17 cellular contexts compared by ENCODE assay signal in genomic region chr2:230521386-230521785, GRCh38.
DNase-seq lines count a peak whose midpoint lies in the region; ATAC-seq, FAIRE-seq and TF ChIP-seq lines count a peak whose summit lies in the region.
"Had no signal": no experiment of that assay in that cellular context is flagged by ENCODE, and none has a peak within 500 bp of the region (broad histone marks: within the 10 kb centered on the region; RNA-seq: fewer than 3 reads in every experiment).

No MANE protein-coding gene starts in this region.

- no peaks in the 10 kb centered on the region for H3K79me2 ChIP-seq in osteoblast (ENCODE audit: insufficient read depth, low read length)

- H4K20me1 ChIP-seq in osteoblast (ENCODE audit: insufficient read depth, low read length): no peaks in the 10 kb centered on the region
- H4K20me1 ChIP-seq: BLaER1 treated with 17β-estradiol and CSF1 and Interleukin-3, amounts not matched to agents 10 nM and 100 nM had no signal

- H3K27me3 ChIP-seq in adipocyte (replicated peaks; ENCODE audit: control insufficient read depth, insufficient read depth, low read length) (no peaks in the 10 kb centered on the region), osteoblast (ENCODE audit: insufficient read depth, low read length) (no peaks in the 10 kb centered on the region), prostate gland (replicated peaks; ENCODE audit: insufficient read depth) (no peaks in the 10 kb centered on the region)
- H3K27me3 ChIP-seq: BLaER1 treated with 17β-estradiol and CSF1 and Interleukin-3, amounts not matched to agents 10 nM and 100 nM had no signal

- no peak overlapping the region for H3K9ac ChIP-seq in adipocyte (ENCODE audit: low read length)
- H3K9ac ChIP-seq: BLaER1 treated with 17β-estradiol and CSF1 and Interleukin-3, amounts not matched to agents 10 nM and 100 nM; KMS-11 had no signal

- H2AFZ ChIP-seq in osteoblast (ENCODE audit: low read length): no peak overlapping the region

- H3K4me2 ChIP-seq in osteoblast (ENCODE audit: insufficient read depth, low read length): no peak overlapping the region
- H3K4me2 ChIP-seq: BLaER1 treated with 17β-estradiol and CSF1 and Interleukin-3, amounts not matched to agents 10 nM and 100 nM; KMS-11 had no signal

- H3K36me3 ChIP-seq in HEK293 (ENCODE audit: control insufficient read depth in 2 of 2, insufficient read depth in 1 of 2, low read length in 2 of 2): no peaks in the 10 kb centered on the region
- H3K36me3 ChIP-seq in adipocyte (ENCODE audit: control insufficient read depth, insufficient read depth, low read length, severe bottlenecking): peaks cover 20% of the 10 kb centered on the region
- no peaks in the 10 kb centered on the region for H3K36me3 ChIP-seq in osteoblast (ENCODE audit: insufficient read depth, low read length)
- H3K36me3 ChIP-seq in prostate gland: no peaks in the 10 kb centered on the region

- no peak for DNase-seq in adipocyte (ENCODE audit: low read depth)
- DNase-seq in epithelial cell of prostate (ENCODE audit: low read depth, low spot score): no peak
- DNase-seq in osteoblast (ENCODE audit: insufficient read length, low spot score, missing footprints): no peak
- no peak for DNase-seq in prostate gland (ENCODE audit: low spot score)
- DNase-seq in GM12891 (ENCODE audit: insufficient read length, low spot score): no peak
- DNase-seq in anterior cingulate cortex (lab: John Stamatoyannopoulos, UW): no peak
- DNase-seq: Calu3; CD8-positive, alpha-beta T cell; DMS79 treated with DMSO at 0.1 percent for 48 hours; GF-D8; GOT3; H7 had no signal

- TF ChIP-seq CTCF in HEK293 (tag by site-specific recombination; IDR thresholded peaks at IDR 0.05) (no peak), osteoblast (IDR thresholded peaks at IDR 0.05; ENCODE audit: extremely low read depth, low read depth, low read length) (no peak), prostate gland (IDR thresholded peaks at IDR 0.05) (no peak)

- TF ChIP-seq POLR2A in prostate gland (IDR thresholded peaks at IDR 0.05) (no peak), GM12891 (IDR thresholded peaks at IDR 0.05; ENCODE audit: low read depth, low read length) (no peak)

- FAIRE-seq in GM12891 (lab: Jason Lieb, UNC): no peak
- FAIRE-seq: A204.1 had no signal

- 84% methylated on average over 2 of the region's 2 CpGs for WGBS in prostate gland

- no peaks in the 10 kb centered on the region for H3K4me1 ChIP-seq in HEK293 (ENCODE audit: control insufficient read depth, insufficient read depth, low read length)
- H3K4me1 ChIP-seq in adipocyte (ENCODE audit: control insufficient read depth, insufficient read depth, low read length): no peaks in the 10 kb centered on the region
- H3K4me1 ChIP-seq in osteoblast (ENCODE audit: insufficient read depth, low read length): peaks cover 3% of the 10 kb centered on the region
- no peaks in the 10 kb centered on the region for H3K4me1 ChIP-seq in prostate gland (replicated peaks)
- H3K4me1 ChIP-seq: BLaER1 treated with 17β-estradiol and CSF1 and Interleukin-3, amounts not matched to agents 10 nM and 100 nM had no signal

- CTCF ChIA-PET in HEK293 (lab: Yijun Ruan, JAX): no interaction called here

- no peaks in the 10 kb centered on the region for H3K9me3 ChIP-seq in HEK293 (ENCODE audit: control insufficient read depth, insufficient read depth, low read depth, low read length)
- peaks cover 27% of the 10 kb centered on the region for H3K9me3 ChIP-seq in adipocyte (ENCODE audit: control insufficient read depth, low read length)
- peaks cover 6% of the 10 kb centered on the region for H3K9me3 ChIP-seq in osteoblast (ENCODE audit: low read depth, low read length)
- H3K9me3 ChIP-seq in prostate gland: no peaks in the 10 kb centered on the region

- H3K27ac ChIP-seq in HEK293 (ENCODE audit: extremely low read depth, low read depth, low read length): no peak overlapping the region
- H3K27ac ChIP-seq in epithelial cell of prostate: peak overlapping the region; percentile 75
- H3K27ac ChIP-seq in osteoblast (ENCODE audit: low read depth, low read length): peak overlapping the region; percentile 40
- H3K27ac ChIP-seq in prostate gland: no peak overlapping the region
- H3K27ac ChIP-seq: BLaER1 treated with 17β-estradiol and CSF1 and Interleukin-3, amounts not matched to agents 10 nM and 100 nM; KMS-11 had no signal

- no peak for ATAC-seq in GM18520 (IDR thresholded peaks at IDR 0.05; ENCODE audit: unreplicated experiment)
- ATAC-seq: CD8-positive, alpha-beta T cell had no signal

- intact Hi-C loops in prostate gland (cut with DNase I): no loop called here

- POLR2A ChIA-PET in HEK293 (lab: Yijun Ruan, JAX): no interaction called here

- H3K4me3 ChIP-seq in HEK293 (ENCODE audit: low read depth, low read length) (no peak overlapping the region), adipocyte (ENCODE audit: low read length) (peak overlapping the region; percentile 29), osteoblast (ENCODE audit: insufficient read depth, low read length) (no peak overlapping the region), prostate gland (no peak overlapping the region)
- H3K4me3 ChIP-seq: BLaER1 treated with 17β-estradiol and CSF1 and Interleukin-3, amounts not matched to agents 10 nM and 100 nM had no signal

TF ChIP-seq in HEK293, 187 proteins besides CTCF, POLR2A, EP300 and RAD21:
- no peak for TF ChIP-seq ZNF544 (tag by site-specific recombination; IDR thresholded peaks at IDR 0.05)
- TF ChIP-seq TRIM28 (IDR thresholded peaks at IDR 0.05; ENCODE audit: borderline replicate concordance, low read length): peak; percentile 56; the same call in 1 of the 2 replicates
- peak; percentile 90 for TF ChIP-seq SETDB1 (IDR thresholded peaks at IDR 0.05; ENCODE audit: insufficient read length, low read length)

TF ChIP-seq in GM12891, 5 proteins besides CTCF, POLR2A, EP300 and RAD21:
- TF ChIP-seq SPI1 (IDR thresholded peaks at IDR 0.05; ENCODE audit: low read depth, low read length) (no peak), POLR2AphosphoS5 (IDR thresholded peaks at IDR 0.05; ENCODE audit: low read depth, low read length) (no peak), TAF1 (IDR thresholded peaks at IDR 0.05; ENCODE audit: low read depth, low read length) (no peak), PAX5 (IDR thresholded peaks at IDR 0.05; ENCODE audit: insufficient read depth, low read length, severe bottlenecking) (no peak), POU2F2 (IDR thresholded peaks at IDR 0.05; ENCODE audit: low read depth, low read length) (no peak)

Comparison
In these comparisons a context has a peak if more than half of its experiments do, and no peak if none do; other contexts are left out.
1. H3K27ac ChIP-seq: peak in epithelial cell of prostate (single experiment) and osteoblast (single experiment); none in HEK293 (single experiment) and prostate gland (0 of 2).